1 cellular context compared by ENCODE assay signal in genomic region chr6:100230115-100230975, GRCh38.
TF ChIP-seq lines count a peak whose summit lies in the region.

No MANE protein-coding gene starts in this region.

TF ChIP-seq in IMR-90, 13 proteins besides CTCF, POLR2A, EP300 and RAD21 (continued from another document):
- TF ChIP-seq RFX5 (IDR thresholded peaks at IDR 0.05; ENCODE audit: low read depth, low read length): no peak
- TF ChIP-seq CHD1 (IDR thresholded peaks at IDR 0.05; ENCODE audit: low read depth, low read length): no peak
- TF ChIP-seq, protein P1, sequence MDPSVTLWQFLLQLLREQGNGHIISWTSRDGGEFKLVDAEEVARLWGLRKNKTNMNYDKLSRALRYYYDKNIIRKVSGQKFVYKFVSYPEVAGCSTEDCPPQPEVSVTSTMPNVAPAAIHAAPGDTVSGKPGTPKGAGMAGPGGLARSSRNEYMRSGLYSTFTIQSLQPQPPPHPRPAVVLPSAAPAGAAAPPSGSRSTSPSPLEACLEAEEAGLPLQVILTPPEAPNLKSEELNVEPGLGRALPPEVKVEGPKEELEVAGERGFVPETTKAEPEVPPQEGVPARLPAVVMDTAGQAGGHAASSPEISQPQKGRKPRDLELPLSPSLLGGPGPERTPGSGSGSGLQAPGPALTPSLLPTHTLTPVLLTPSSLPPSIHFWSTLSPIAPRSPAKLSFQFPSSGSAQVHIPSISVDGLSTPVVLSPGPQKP (IDR thresholded peaks at IDR 0.05; ENCODE audit: borderline replicate concordance, low read depth, low read length): no peak
- TF ChIP-seq FOS (IDR thresholded peaks at IDR 0.05; ENCODE audit: low read depth, low read length): no peak
- TF ChIP-seq MAFK (IDR thresholded peaks at IDR 0.05; ENCODE audit: low read depth, low read length): no peak
